ENCODE assay signal across 8 cellular contexts in the genomic region with DNA sequence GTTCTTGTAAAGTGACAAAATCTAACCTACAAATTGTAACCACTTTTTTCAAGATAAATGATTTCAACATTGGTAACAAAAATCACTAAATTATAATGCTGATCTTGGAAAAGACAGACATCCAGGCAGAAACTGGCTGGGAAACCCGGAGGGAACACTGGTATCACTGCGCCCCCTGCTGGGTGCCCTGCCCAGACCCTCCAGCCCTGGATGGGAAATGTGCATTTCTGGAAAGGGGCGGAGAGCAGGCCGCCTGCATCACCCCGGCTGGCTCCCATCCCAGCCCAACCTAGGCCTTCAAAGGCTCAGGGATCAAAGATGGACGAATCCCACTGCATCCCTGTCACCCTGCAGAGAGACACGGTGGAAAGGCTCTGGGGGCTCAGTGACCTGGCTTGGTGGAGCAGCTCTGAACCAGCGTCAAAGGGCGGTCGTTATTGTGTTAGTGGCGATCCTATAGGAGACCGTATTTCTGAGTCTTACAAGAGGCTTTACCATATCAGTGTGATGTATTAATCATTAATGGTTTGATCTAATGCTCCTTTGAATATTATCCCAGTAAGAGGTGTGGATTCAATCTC. TPM values are rescaled to one million over a fixed set of nuclear protein-coding genes. Genes with fewer than 3 reads are reported as not detected.
DNase-seq lines count a peak whose midpoint lies in the region; ATAC-seq, FAIRE-seq and TF ChIP-seq lines count a peak whose summit lies in the region.

No MANE protein-coding gene starts in this region.

- no TSS peak for BruUV-seq in Panc1 (replicated peaks; lab: Mats Ljungman, UMichigan)

- CTCF ChIA-PET in Panc1 (lab: Charles Lee): interaction anchor here (1.2 to 2.0 kb wide), 2 partner anchors 161 to 227 kb away, joined by 5 to 6 read pairs; no protein-coding TSS in a partner anchor

- WGBS in gastroesophageal sphincter (ENCODE audit: low coverage in 1 of 2), 2 donors: 20% methylated on average over 1 to 9 of the region's 12 CpGs

- peak; percentile 70 for DNase-seq in COLO829 (ENCODE audit: low spot score)
- peak; percentile 78 for DNase-seq in HT-29 (ENCODE audit: low spot score)
- no peak for DNase-seq in Panc1 (ENCODE audit: low read depth, low spot score)
- DNase-seq in activated naive CD4-positive, alpha-beta T cell treated with Interleukin-2 at 50 U/mL for 16 hours: peak; percentile 57
- DNase-seq in omental fat pad (ENCODE audit: low spot score): peak; percentile 86
- DNase-seq in urothelium cell line (ENCODE audit: low spot score): peak; percentile 81

- peak; percentile 89 for TF ChIP-seq CTCF in Panc1 (IDR thresholded peaks at IDR 0.05)
- TF ChIP-seq CTCF in gastroesophageal sphincter (IDR thresholded peaks at IDR 0.05): peak in 3 of 4 experiments; percentile 92 to 98 (median 94)
- TF ChIP-seq CTCF in omental fat pad (IDR thresholded peaks at IDR 0.05): peak in 2 of 3 donors; percentile 14 to 65

- H3K27ac ChIP-seq in Panc1 (ENCODE audit: low read length) (no peak overlapping the region), gastroesophageal sphincter (peak overlapping the region; percentile 70 to 89 (median 86))

- FAIRE-seq in urothelium cell line (lab: Jason Lieb, UNC): no peak

- H3K27me3 ChIP-seq in Panc1 (ENCODE audit: control insufficient read depth, insufficient read depth, low read length): no peaks in the 10 kb centered on the region
- no peaks in the 10 kb centered on the region for H3K27me3 ChIP-seq in gastroesophageal sphincter

- H3K4me3 ChIP-seq in Panc1 (ENCODE audit: low read depth in 2 of 2, low read length in 2 of 2) (no peak overlapping the region), gastroesophageal sphincter (no peak overlapping the region)

- H3K36me3 ChIP-seq in Panc1 (ENCODE audit: control insufficient read depth, insufficient read depth, low read length) (no peaks in the 10 kb centered on the region), gastroesophageal sphincter (peaks cover 0 to 63% of the 10 kb centered on the region in 2 donors)

- no peak for TF ChIP-seq EP300 in gastroesophageal sphincter (IDR thresholded peaks at IDR 0.05)

- in situ Hi-C loops in Panc1 (cut with HindIII; ENCODE audit: low pct_unique_long_range_greater_than_20kb, low sequenced_read_pairs): no loop called here

- no peak for TF ChIP-seq POLR2A in gastroesophageal sphincter (IDR thresholded peaks at IDR 0.05)

- ATAC-seq in Panc1 (peak; percentile 95), gastroesophageal sphincter (peak; percentile 87), omental fat pad (ENCODE audit: low FRiP score) (peak; percentile 91), HG03135 (IDR thresholded peaks at IDR 0.05; ENCODE audit: unreplicated experiment) (no peak)

- intact Hi-C loops in Panc1 (cut with micrococcal nuclease; ENCODE audit: unreplicated experiment): loop anchor here (2.0 to 10.0 kb wide), 2 partner anchors 160 to 228 kb away; no protein-coding TSS in a partner anchor

- POLR2A ChIA-PET in Panc1 (lab: Charles Lee): no interaction called here

- H3K9me3 ChIP-seq in Panc1 (ENCODE audit: control insufficient read depth, insufficient read depth, low read depth, low read length) (no peaks in the 10 kb centered on the region), gastroesophageal sphincter (no peaks in the 10 kb centered on the region)

- H3K4me1 ChIP-seq in Panc1 (ENCODE audit: control insufficient read depth, insufficient read depth, low read length) (no peaks in the 10 kb centered on the region), gastroesophageal sphincter (peaks cover 0 to 51% (median 13%) of the 10 kb centered on the region in 3 donors)

RNA-seq across cellular contexts. Expression of gene ACOX3, which starts 37.3 kb away (rescaled TPM):
- 7.5 and 9.7 TPM in 2 replicates for total RNA-seq in HT-29 (2014; rRNA removed; shearing (Covaris generic))
- 15.4 TPM for total RNA-seq in Panc1 (2021; ENCODE audit: unreplicated experiment)
- polyA plus RNA-seq in Panc1 (2012; ENCODE audit: insufficient read length): 23.5 TPM
- 10 to 100 TPM; 21.5 to 79.5 (median 37.1) TPM for total RNA-seq in gastroesophageal sphincter
- total RNA-seq in omental fat pad: 10 to 100 TPM; 14.7 to 28.2 (median 23.6) TPM

RNA-seq across cellular contexts. Expression of gene TRMT44, which starts 37.3 kb away (rescaled TPM):
- 26.8 and 34.0 TPM in 2 replicates for total RNA-seq in HT-29 (2014; rRNA removed; shearing (Covaris generic))
- total RNA-seq in Panc1 (2021; ENCODE audit: unreplicated experiment) (10.8 TPM), gastroesophageal sphincter (10 to 100 TPM; 12.0 to 27.9 (median 20.9) TPM), omental fat pad (10 to 100 TPM; 18.1 to 28.3 (median 23.1) TPM)
- polyA plus RNA-seq in Panc1 (2012; ENCODE audit: insufficient read length): 4.2 TPM

Comparison
In these comparisons a context has a peak if more than half of its experiments do, and no peak if none do; other contexts are left out.
1. CTCF ChIP-seq: peak in every context shown above with its lines; median percentile 94 in gastroesophageal sphincter; 89 in Panc1; 40 in omental fat pad.